In genomic region chr15:70436428-70436827, GRCh38 we compare ENCODE assay signal across 16 cellular contexts.
A peak's percentile ranks its signal among the peaks of the same experiment; 100 is the strongest.
DNase-seq lines count a peak whose midpoint lies in the region; ATAC-seq, FAIRE-seq and TF ChIP-seq lines count a peak whose summit lies in the region.
"Had no signal": no experiment of that assay in that cellular context is flagged by ENCODE, and none has a peak within 500 bp of the region (broad histone marks: within the 10 kb centered on the region; RNA-seq: fewer than 3 reads in every experiment).

No MANE protein-coding gene starts in this region.

- H3K4me1 ChIP-seq in HepG2 (ENCODE audit: insufficient read depth, low read length) (peaks cover 36% of the 10 kb centered on the region), right lobe of liver (peaks cover 0 to 47% (median 20%) of the 10 kb centered on the region in 4 donors), spleen (peaks cover 12 to 27% (median 19%) of the 10 kb centered on the region in 6 donors)

- H3K27me3 Mint-ChIP-seq in naive thymus-derived CD8-positive, alpha-beta T cell = peaks cover 0 to 6% (median 0%) of the 10 kb centered on the region in 5 donors
- H3K27me3 Mint-ChIP-seq: activated naive CD8-positive, alpha-beta T cell had no signal

- TF ChIP-seq RAD21 in HepG2 (CRISPR knock-in tag; IDR thresholded peaks at IDR 0.05) = no peak

- POLR2A ChIA-PET in HepG2 (lab: Yijun Ruan, JAX) = no interaction called here
- POLR2A ChIA-PET in HEK293T (lab: Yijun Ruan, JAX) = no interaction called here
- POLR2A ChIA-PET in naive thymus-derived CD8-positive, alpha-beta T cell (lab: Charles Lee) = no interaction called here

- H3K27me3 ChIP-seq in HepG2 (ENCODE audit: control insufficient read depth in 1 of 2, insufficient read depth in 2 of 2, low read length in 2 of 2) (peaks cover 0 to 6% of the 10 kb centered on the region in 2 experiments; a peak in 2 of 5 replicates), right lobe of liver (no peaks in the 10 kb centered on the region), spleen (replicated peaks in 1 of 7) (peaks cover 0 to 9% (median 0%) of the 10 kb centered on the region in 7 donors)

- H4K20me1 ChIP-seq in HepG2 (ENCODE audit: insufficient read depth, low read length) = no peaks in the 10 kb centered on the region

- no peak overlapping the region for H3K27ac ChIP-seq in HepG2 (ENCODE audit: extremely low read length, insufficient read depth, low read length)
- peak overlapping the region in 1 of 3 donors; percentile 30 for H3K27ac ChIP-seq in right lobe of liver
- peak overlapping the region; percentile 100 for H3K27ac ChIP-seq in KOPT-K1 (ENCODE audit: low read depth, low read length, poor library complexity, severe bottlenecking)
- H3K27ac ChIP-seq in spleen = peak overlapping the region in 2 of 8 donors; percentile 21 to 35
- H3K27ac ChIP-seq: epithelial cell of prostate, GM23248 had no signal

- H3K9me3 ChIP-seq in HepG2 (ENCODE audit: low read length) = no peaks in the 10 kb centered on the region
- H3K9me3 ChIP-seq in right lobe of liver = no peaks in the 10 kb centered on the region
- H3K9me3 ChIP-seq in KOPT-K1 (ENCODE audit: insufficient read depth, low read length, poor library complexity, severe bottlenecking) = no peaks in the 10 kb centered on the region
- no peaks in the 10 kb centered on the region for H3K9me3 ChIP-seq in spleen

- 82% methylated on average over 3 of the region's 3 CpGs for WGBS in HepG2 (ENCODE audit: low lambda C conversion rate)
- WGBS in right lobe of liver (ENCODE audit: insufficient coverage, low coverage, low lambda C conversion rate, missing lambda C conversion rate) = 92% methylated on average over 3 of the region's 3 CpGs
- 72 to 86% (median 78%) methylated on average over 3 of the region's 3 CpGs for WGBS in spleen, 5 donors

- H3K4me3 Mint-ChIP-seq in naive thymus-derived CD8-positive, alpha-beta T cell = no peak overlapping the region
- H3K4me3 Mint-ChIP-seq: stimulated activated naive CD8-positive, alpha-beta T cell treated with anti-CD3 and anti-CD28 coated beads, Interleukin-15, Interleukin-2, amounts not matched to agents 100 ng/mL and 50 ng/mL, for 24 hours had no signal

- no peak for TF ChIP-seq POLR2A in HepG2 (IDR thresholded peaks at IDR 0.05; ENCODE audit: insufficient read depth in 1 of 2, low read depth in 2 of 2, low read length in 2 of 2)
- no peak for TF ChIP-seq POLR2A in right lobe of liver (IDR thresholded peaks at IDR 0.05)
- TF ChIP-seq POLR2A in spleen (IDR thresholded peaks at IDR 0.05) = no peak

- H3K4me2 ChIP-seq in HepG2 (ENCODE audit: low read depth, low read length) = no peak overlapping the region

- H3K4me3 ChIP-seq in HepG2 (replicated peaks in 1 of 3; ENCODE audit: insufficient read depth in 1 of 3, low read depth in 2 of 3, low read length in 3 of 3) = no peak overlapping the region
- H3K4me3 ChIP-seq in right lobe of liver = no peak overlapping the region
- no peak overlapping the region for H3K4me3 ChIP-seq in spleen
- H3K4me3 ChIP-seq: GM23248 had no signal

- no peak overlapping the region for H3K9ac ChIP-seq in HepG2 (ENCODE audit: insufficient read depth, low read depth, low read length)
- H3K9ac ChIP-seq: GM23248 had no signal

- intact Hi-C loops in HepG2 (cut with micrococcal nuclease; ENCODE audit: unreplicated experiment) = no loop called here
- intact Hi-C loops in right lobe of liver (cut with DNase I) = no loop called here
- intact Hi-C loops in spleen (cut with DNase I; ENCODE audit: low total_unique reads) = no loop called here

- DNase-seq in HepG2 (ENCODE audit: low spot score) (no peak), right lobe of liver (no peak), HEK293T (ENCODE audit: extremely low spot score) (no peak), OCI-M2 (lab: John Stamatoyannopoulos, UW; ENCODE audit: unreplicated experiment) (no peak), spleen (no peak), NCI-H1694 (lab: John Stamatoyannopoulos, UW) (no peak)
- DNase-seq in naive thymus-derived CD8-positive, alpha-beta T cell = no peak
- DNase-seq: activated CD4-positive, alpha-beta T cell treated with anti-CD3 and anti-CD28 coated beads for 48 hours; DMS153; GM23248; naive B cell; stimulated activated CD4-positive, alpha-beta T cell treated with anti-CD3 and anti-CD28 coated beads, Interleukin-4, amount 100 ng/mL, for 1 hour had no signal

- FAIRE-seq in HepG2 (lab: Jason Lieb, UNC) = no peak

- ATAC-seq in HepG2 = no peak
- no peak for ATAC-seq in right lobe of liver
- ATAC-seq in naive thymus-derived CD8-positive, alpha-beta T cell = no peak

- in situ Hi-C loops in HepG2 (cut with HindIII; ENCODE audit: extremely low pct_ligation_motif_present, low pct_unique_long_range_greater_than_20kb) = no loop called here

- no peak overlapping the region for H3K27ac Mint-ChIP-seq in naive thymus-derived CD8-positive, alpha-beta T cell
- H3K27ac Mint-ChIP-seq: activated naive CD8-positive, alpha-beta T cell; stimulated activated naive CD8-positive, alpha-beta T cell treated with anti-CD3 and anti-CD28 coated beads, Interleukin-15, Interleukin-2, amounts not matched to agents 100 ng/mL and 50 ng/mL, for 24 hours had no signal

- TF ChIP-seq EP300 in HepG2 (IDR thresholded peaks at IDR 0.05; ENCODE audit: low read depth in 2 of 2, low read length in 2 of 2) (no peak), HepG2 (CRISPR knock-in tag; IDR thresholded peaks at IDR 0.05; ENCODE audit: borderline replicate concordance) (no peak)

- H3K79me2 ChIP-seq in HepG2 (ENCODE audit: insufficient read depth, low read length) = no peaks in the 10 kb centered on the region

- no peaks in the 10 kb centered on the region for H3K36me3 Mint-ChIP-seq in naive thymus-derived CD8-positive, alpha-beta T cell
- H3K36me3 Mint-ChIP-seq: activated naive CD8-positive, alpha-beta T cell; naive B cell had no signal

- no peaks in the 10 kb centered on the region for H3K36me3 ChIP-seq in HepG2 (replicated peaks in 1 of 2; ENCODE audit: control insufficient read depth in 1 of 2, insufficient read depth in 2 of 2, low read length in 2 of 2)
- no peaks in the 10 kb centered on the region for H3K36me3 ChIP-seq in right lobe of liver
- H3K36me3 ChIP-seq in KOPT-K1 (ENCODE audit: insufficient read depth, low read length) = no peaks in the 10 kb centered on the region
- H3K36me3 ChIP-seq in spleen = no peaks in the 10 kb centered on the region

- no peaks in the 10 kb centered on the region for H3K9me3 Mint-ChIP-seq in naive thymus-derived CD8-positive, alpha-beta T cell
- H3K9me3 Mint-ChIP-seq: naive B cell; stimulated activated naive CD8-positive, alpha-beta T cell treated with anti-CD3 and anti-CD28 coated beads, Interleukin-15, Interleukin-2, amounts not matched to agents 100 ng/mL and 50 ng/mL, for 24 hours had no signal

- no peak for TF ChIP-seq CTCF in HepG2 (CRISPR knock-in tag; IDR thresholded peaks at IDR 0.05)
- TF ChIP-seq CTCF in right lobe of liver (IDR thresholded peaks at IDR 0.05) = no peak
- no peak for TF ChIP-seq CTCF in spleen (IDR thresholded peaks at IDR 0.05 in 8 of 11, conservative IDR thresholded peaks at IDR 0.05 in 3 of 11)

- BruUV-seq in HepG2 (replicated peaks; lab: Mats Ljungman, UMichigan) = no TSS peak

- CTCF ChIA-PET in HepG2 (lab: Yijun Ruan, JAX; ENCODE audit: low intra/inter-chr PET ratio, low total read pairs) (no interaction called here), HEK293T (lab: Yijun Ruan, JAX) (no interaction called here)

- no peak overlapping the region for H2AFZ ChIP-seq in HepG2 (ENCODE audit: low read length)
- H2AFZ ChIP-seq: GM23248 had no signal

- peaks cover 24 to 40% (median 30%) of the 10 kb centered on the region in 4 donors for H3K4me1 Mint-ChIP-seq in naive thymus-derived CD8-positive, alpha-beta T cell

TF ChIP-seq in HepG2, 621 proteins besides CTCF, POLR2A, EP300 and RAD21:
- TF ChIP-seq MNT (IDR thresholded peaks at IDR 0.05) (peak; percentile 74), ZNF724P (CRISPR knock-in tag; IDR thresholded peaks at IDR 0.05; ENCODE audit: borderline replicate concordance) (no peak)
TF ChIP-seq in HepG2: peak in this region for 1.

TF ChIP-seq in HEK293T, 16 proteins besides CTCF, POLR2A, EP300 and RAD21:
- TF ChIP-seq SP1 (IDR thresholded peaks at IDR 0.05) (no peak), FOXM1 (IDR thresholded peaks at IDR 0.05; ENCODE audit: borderline replicate concordance) (0 out of 2 replicates have a peak, but pooled peaks have one; percentile 4)
